ENCODE assay signal across 16 cellular contexts in the genomic region with DNA sequence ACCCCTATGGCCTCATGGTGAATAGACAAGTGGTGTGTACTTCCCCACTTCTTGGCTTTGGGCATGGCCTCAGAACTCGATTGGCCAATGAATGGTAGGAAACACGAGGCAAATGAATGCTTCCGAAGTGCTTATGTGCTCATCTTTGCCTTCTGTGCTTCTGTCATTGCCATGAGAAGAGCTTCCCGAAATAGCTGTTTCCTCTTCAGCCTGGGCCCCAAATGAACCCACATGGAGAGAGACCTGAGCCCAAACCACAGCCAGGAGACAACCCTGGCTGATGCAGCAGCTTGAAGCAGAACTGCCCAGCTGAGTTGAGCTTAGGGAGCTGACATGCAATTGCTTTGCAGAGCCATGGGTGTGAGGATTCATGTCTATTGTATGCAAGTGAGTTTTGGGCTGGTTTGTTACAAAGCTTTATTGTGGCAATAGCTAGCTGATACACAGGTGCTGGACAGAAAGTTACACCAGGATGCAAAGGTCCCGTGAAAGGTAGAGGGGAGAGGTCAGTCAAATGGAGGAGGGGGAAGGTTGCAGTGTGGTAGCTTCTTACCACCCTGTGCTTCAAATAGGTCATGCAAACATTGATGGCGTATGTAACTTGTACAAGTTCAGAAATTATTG.
DNase-seq lines count a peak whose midpoint lies in the region; TF ChIP-seq lines count a peak whose summit lies in the region.
"Had no signal": no experiment of that assay in that cellular context is flagged by ENCODE, and none has a peak within 500 bp of the region (broad histone marks: within the 10 kb centered on the region; RNA-seq: fewer than 3 reads in every experiment).

No MANE protein-coding gene starts in this region.

- TF ChIP-seq CTCF in HEK293 (tag by site-specific recombination; IDR thresholded peaks at IDR 0.05) (no peak), VCaP (conservative IDR thresholded peaks at IDR 0.05) (no peak)

- no peaks in the 10 kb centered on the region for H3K9me3 ChIP-seq in HEK293 (ENCODE audit: control insufficient read depth, insufficient read depth, low read depth, low read length)
- H3K9me3 ChIP-seq: Caco-2 had no signal

- POLR2A ChIA-PET in HEK293 (lab: Yijun Ruan, JAX): no interaction called here

- no peaks in the 10 kb centered on the region for H3K36me3 ChIP-seq in HEK293 (ENCODE audit: control insufficient read depth in 2 of 2, insufficient read depth in 1 of 2, low read length in 2 of 2)

- H3K4me1 ChIP-seq in HEK293 (ENCODE audit: control insufficient read depth, insufficient read depth, low read length): peaks cover 5% of the 10 kb centered on the region; the same call in 1 of the 2 replicates

- no peak overlapping the region for H3K4me3 ChIP-seq in HEK293 (ENCODE audit: low read depth, low read length)
- H3K4me3 ChIP-seq: GM12878 had no signal

- CTCF ChIA-PET in HEK293 (lab: Yijun Ruan, JAX): interaction anchor here (0.6 to 1.5 kb wide), 4 partner anchors 16 to 331 kb away, joined by 3 to 11 read pairs (median 3); no protein-coding TSS in a partner anchor

- DNase-seq in globus pallidus (ENCODE audit: low spot score): peak; percentile 12
- peak; percentile 32 for DNase-seq in pons (ENCODE audit: low spot score)
- no peak for DNase-seq in foreskin melanocyte
- no peak for DNase-seq in NCI-H1417 treated with DMSO at 0.1 percent for 48 hours (lab: John Stamatoyannopoulos, UW)
- no peak for DNase-seq in cerebellum (ENCODE audit: low spot score)
- DNase-seq: AML-193; CD4-positive, alpha-beta T cell; DMS53; DND-41; EL; GOT3; H9 had no signal

- H3K27ac ChIP-seq in HEK293 (ENCODE audit: extremely low read depth, low read depth, low read length) (no peak overlapping the region), VCaP (peak overlapping the region; percentile 100; the same call in 1 of the 2 replicates)

TF ChIP-seq in HEK293, 187 proteins besides CTCF, POLR2A, EP300 and RAD21:
- TF ChIP-seq RBAK (tag by site-specific recombination; IDR thresholded peaks at IDR 0.05) (peak; percentile 93), ZNF701 (tag by site-specific recombination; IDR thresholded peaks at IDR 0.05) (no peak)

Comparison
In these comparisons a context has a peak if more than half of its experiments do, and no peak if none do; other contexts are left out.
1. DNase-seq: peak in globus pallidus (single experiment) and pons (single experiment); none in foreskin melanocyte (single experiment), NCI-H1417 treated with DMSO at 0.1 percent for 48 hours (single experiment) and cerebellum (single experiment).